16 cellular contexts compared by ENCODE assay signal in genomic region chr21:34935868-34936267, GRCh38.
A peak's percentile ranks its signal among the peaks of the same experiment; 100 is the strongest.
DNase-seq lines count a peak whose midpoint lies in the region; ATAC-seq and TF ChIP-seq lines count a peak whose summit lies in the region.
"Had no signal": no experiment of that assay in that cellular context is flagged by ENCODE, and none has a peak within 500 bp of the region (broad histone marks: within the 10 kb centered on the region; RNA-seq: fewer than 3 reads in every experiment).

No MANE protein-coding gene starts in this region.

- TF ChIP-seq CTCF in activated B cell treated with CpG ODN at 0.5 μM for 24 hours (IDR thresholded peaks at IDR 0.05): no peak

- no peaks in the 10 kb centered on the region for H3K27me3 Mint-ChIP-seq in activated B cell treated with CpG ODN at 0.5 μM for 24 hours

- WGBS in thymus: 56% methylated on average over 5 of the region's 5 CpGs

- H3K4me1 ChIP-seq in effector memory CD4-positive, alpha-beta T cell (ENCODE audit: control insufficient read depth, insufficient read depth, low read length, poor library complexity, severe bottlenecking): peaks cover 60% of the 10 kb centered on the region
- peaks cover 35% of the 10 kb centered on the region for H3K4me1 ChIP-seq in thymus (ENCODE audit: control insufficient read depth, insufficient read depth, low read length)
- H3K4me1 ChIP-seq: thyroid gland had no signal

- H3K36me3 ChIP-seq in effector memory CD4-positive, alpha-beta T cell (ENCODE audit: control insufficient read depth, insufficient read depth, low read length): no peaks in the 10 kb centered on the region
- H3K36me3 ChIP-seq in thymus (ENCODE audit: control insufficient read depth, insufficient read depth): no peaks in the 10 kb centered on the region
- H3K36me3 ChIP-seq: thyroid gland, WERI-Rb-1 had no signal

- no peaks in the 10 kb centered on the region for H3K36me3 Mint-ChIP-seq in activated B cell treated with CpG ODN at 0.5 μM for 24 hours (ENCODE audit: low read depth)

- H3K4me3 Mint-ChIP-seq in activated B cell treated with CpG ODN at 0.5 μM for 24 hours: no peak overlapping the region

- CTCF ChIA-PET in activated B cell treated with CpG ODN at 0.5 μM for 24 hours (lab: Charles Lee): interaction anchor here (0.7 to 1.4 kb wide), 3 partner anchors 43 to 465 kb away, joined by 3 to 4 read pairs (median 3); no protein-coding TSS in a partner anchor

- H3K9me3 ChIP-seq in effector memory CD4-positive, alpha-beta T cell (ENCODE audit: control insufficient read depth, low read length): no peaks in the 10 kb centered on the region
- no peaks in the 10 kb centered on the region for H3K9me3 ChIP-seq in thymus (ENCODE audit: control insufficient read depth)
- H3K9me3 ChIP-seq: mucosa of descending colon, thyroid gland had no signal

- H3K27ac Mint-ChIP-seq in activated B cell treated with CpG ODN at 0.5 μM for 24 hours: peak overlapping the region; percentile 51

- DNase-seq in activated naive CD4-positive, alpha-beta T cell treated with Interleukin-2 at 50 U/mL for 16 hours: peak; percentile 29
- no peak for DNase-seq in activated naive CD4-positive, alpha-beta T cell (lab: John Stamatoyannopoulos, UW)
- DNase-seq in activated B cell treated with CpG ODN at 0.5 μM for 24 hours: no peak
- no peak for DNase-seq in effector memory CD4-positive, alpha-beta T cell
- no peak for DNase-seq in activated gamma-delta T cell treated with Interleukin-2 at 50 U/mL for 16 hours
- DNase-seq in iPS-NIHi7 (ENCODE audit: extremely low spot score): no peak
- DNase-seq: activated effector memory CD4-positive, alpha-beta T cell treated with anti-CD3 and anti-CD28 coated beads, Interleukin-2, amount 50 U/mL, for 16 hours; DMS53; mucosa of descending colon; NCI-H1092; posterior cingulate gyrus; stimulated activated CD4-positive, alpha-beta T cell treated with anti-CD3 and anti-CD28 coated beads, Interleukin-12 subunit alpha, Interleukin-12 subunit beta, amount 100 ng/mL, for 4 hours; thyroid gland; WERI-Rb-1 had no signal

- H3K4me1 Mint-ChIP-seq in activated B cell treated with CpG ODN at 0.5 μM for 24 hours: peaks cover 75% of the 10 kb centered on the region

- no peaks in the 10 kb centered on the region for H3K27me3 ChIP-seq in effector memory CD4-positive, alpha-beta T cell (replicated peaks; ENCODE audit: control insufficient read depth, insufficient read depth, low read length, poor library complexity, severe bottlenecking)
- H3K27me3 ChIP-seq in thymus (ENCODE audit: control insufficient read depth, insufficient read depth): no peaks in the 10 kb centered on the region
- H3K27me3 ChIP-seq: thyroid gland had no signal

- intact Hi-C loops in activated B cell treated with CpG ODN at 0.5 μM for 24 hours (cut with micrococcal nuclease): loop anchor here (1.0 to 2.0 kb wide), 2 partner anchors 10 to 113 kb away; partner anchors contain the start of gene RUNX1

- H3K9me3 Mint-ChIP-seq in activated B cell treated with CpG ODN at 0.5 μM for 24 hours: no peaks in the 10 kb centered on the region

- ATAC-seq in activated B cell treated with CpG ODN at 0.5 μM for 24 hours (ENCODE audit: low read depth) (no peak), HG02571 (IDR thresholded peaks at IDR 0.05; ENCODE audit: unreplicated experiment) (no peak)

- H3K4me3 ChIP-seq in effector memory CD4-positive, alpha-beta T cell (ENCODE audit: insufficient read depth, low read depth, low read length, poor library complexity, severe bottlenecking): no peak overlapping the region
- no peak overlapping the region for H3K4me3 ChIP-seq in thymus (ENCODE audit: low read length)
- H3K4me3 ChIP-seq: mucosa of descending colon, thyroid gland had no signal

- POLR2A ChIA-PET in activated B cell treated with CpG ODN at 0.5 μM for 24 hours (lab: Charles Lee): interaction anchor here (0.7 to 3.3 kb wide), 5 partner anchors 10 to 113 kb away, joined by 3 to 36 read pairs (median 5); partner anchors contain the start of gene RUNX1

- peak overlapping the region; percentile 80 for H3K27ac ChIP-seq in effector memory CD4-positive, alpha-beta T cell (ENCODE audit: insufficient read depth, low read length, poor library complexity, severe bottlenecking)
- peak overlapping the region; percentile 73 for H3K27ac ChIP-seq in thymus (ENCODE audit: low read depth)
- H3K27ac ChIP-seq: thyroid gland, WERI-Rb-1 had no signal
